Comparison of ENCODE assay signal across 1 cellular context in genomic region chr16:266258-267164, GRCh38.
TF ChIP-seq lines count a peak whose summit lies in the region.

No MANE protein-coding gene starts in this region.

TF ChIP-seq in HepG2, 621 proteins besides CTCF, POLR2A, EP300 and RAD21:
- peak; percentile 52 for TF ChIP-seq AGO2 (optimal IDR thresholded peaks at IDR 0.05; ENCODE audit: low read depth, low read length)
- TF ChIP-seq HNRNPH1 (optimal IDR thresholded peaks at IDR 0.05; ENCODE audit: low read depth, low read length): no peak
